ENCODE assay signal across 8 cellular contexts in the genomic region with DNA sequence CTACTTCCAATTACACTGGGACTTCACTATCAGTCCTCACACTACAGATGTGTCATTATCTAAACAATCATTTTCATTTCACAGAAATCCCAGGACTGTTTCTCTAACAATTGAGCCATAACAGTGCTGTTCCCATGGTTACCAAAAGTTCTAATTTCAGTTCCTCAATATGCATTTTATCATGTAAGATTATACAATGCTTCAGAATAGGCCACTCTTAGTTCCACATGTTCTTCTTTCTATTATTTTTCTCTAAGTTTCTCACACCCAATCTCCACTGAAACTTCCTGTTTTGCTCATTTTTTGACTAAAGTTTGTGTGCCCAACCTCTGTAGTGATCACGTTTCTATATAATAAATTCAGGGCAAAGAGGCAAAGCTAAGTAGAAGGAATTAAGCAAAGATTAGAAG.
DNase-seq lines count a peak whose midpoint lies in the region; ATAC-seq and TF ChIP-seq lines count a peak whose summit lies in the region.

No MANE protein-coding gene starts in this region.

- H3K36me3 ChIP-seq in mesenchymal stem cell (ENCODE audit: control insufficient read depth in 1 of 2, insufficient read depth in 2 of 2, low read depth in 1 of 2, low read length in 2 of 2): no peaks in the 10 kb centered on the region

- H3K27me3 ChIP-seq in mesenchymal stem cell (ENCODE audit: control insufficient read depth in 1 of 2, insufficient read depth in 1 of 2, low read length in 2 of 2): no peaks in the 10 kb centered on the region

- no peak overlapping the region for H4K91ac ChIP-seq in mesenchymal stem cell (ENCODE audit: low read length)

- peak overlapping the region; percentile 81 for H3K27ac Mint-ChIP-seq in T-helper 2 cell treated with Interferon-gamma antibody and Interleukin-4, amounts not matched to agents 5 μg/mL and 100 μg/mL, for 36 hours
- no peak overlapping the region for H3K27ac Mint-ChIP-seq in Calu3 (ENCODE audit: unreplicated experiment)

- no peaks in the 10 kb centered on the region for H3K79me1 ChIP-seq in mesenchymal stem cell (replicated peaks; ENCODE audit: low read length, poor library complexity, severe bottlenecking)

- peak overlapping the region; percentile 22 for H3K4me3 Mint-ChIP-seq in T-helper 2 cell treated with Interferon-gamma antibody and Interleukin-4, amounts not matched to agents 5 μg/mL and 100 μg/mL, for 36 hours
- H3K4me3 Mint-ChIP-seq in Calu3 (ENCODE audit: low read depth, unreplicated experiment): no peak overlapping the region

- CTCF ChIA-PET in Calu3 (lab: Charles Lee): no interaction called here

- no peak overlapping the region for H3K23ac ChIP-seq in mesenchymal stem cell (ENCODE audit: low read length in 2 of 2)

- no peaks in the 10 kb centered on the region for H3K9me3 Mint-ChIP-seq in T-helper 2 cell treated with Interferon-gamma antibody and Interleukin-4, amounts not matched to agents 5 μg/mL and 100 μg/mL, for 36 hours
- peaks cover 2% of the 10 kb centered on the region for H3K9me3 Mint-ChIP-seq in Calu3 (ENCODE audit: low read depth, unreplicated experiment)

- no peak overlapping the region for H2BK120ac ChIP-seq in mesenchymal stem cell (ENCODE audit: low read depth, low read length)

- H2AK5ac ChIP-seq in mesenchymal stem cell (ENCODE audit: low read length, severe bottlenecking): no peak overlapping the region

- no peak overlapping the region for H3K27ac ChIP-seq in mesenchymal stem cell (ENCODE audit: low read length, poor library complexity, severe bottlenecking)

- no peak overlapping the region for H2BK12ac ChIP-seq in mesenchymal stem cell (ENCODE audit: low read length in 2 of 2)

- intact Hi-C loops in Calu3 (cut with micrococcal nuclease; ENCODE audit: unreplicated experiment): no loop called here

- H3K14ac ChIP-seq in mesenchymal stem cell (ENCODE audit: low read length in 2 of 2): no peak overlapping the region

- DNase-seq in T-helper 2 cell treated with Interferon-gamma antibody and Interleukin-4, amounts not matched to agents 5 μg/mL and 100 μg/mL, for 36 hours (ENCODE audit: low spot score): no peak
- DNase-seq in mesenchymal stem cell: no peak
- no peak for DNase-seq in Calu3
- no peak for DNase-seq in NCI-H2081 treated with DMSO at 0.1 percent for 48 hours (lab: John Stamatoyannopoulos, UW)
- no peak for DNase-seq in HuH-7 (ENCODE audit: low spot score)
- DNase-seq in NCI-H69 (lab: John Stamatoyannopoulos, UW): no peak

- peaks cover under 1% of the 10 kb centered on the region for H3K9me3 ChIP-seq in mesenchymal stem cell (ENCODE audit: control insufficient read depth, low read length)

- WGBS in mesenchymal stem cell: 100% methylated on average over 1 of the region's 1 CpG

- no peaks in the 10 kb centered on the region for H3K4me1 ChIP-seq in mesenchymal stem cell (ENCODE audit: control insufficient read depth, insufficient read depth, low read depth, low read length)

- no peak overlapping the region for H2BK5ac ChIP-seq in mesenchymal stem cell (ENCODE audit: low read depth, low read length, poor library complexity, severe bottlenecking)

- no peaks in the 10 kb centered on the region for H3K27me3 Mint-ChIP-seq in T-helper 2 cell treated with Interferon-gamma antibody and Interleukin-4, amounts not matched to agents 5 μg/mL and 100 μg/mL, for 36 hours (ENCODE audit: low read depth)
- no peaks in the 10 kb centered on the region for H3K27me3 Mint-ChIP-seq in Calu3 (ENCODE audit: unreplicated experiment)

- peak; percentile 95 for ATAC-seq in GM19035 (IDR thresholded peaks at IDR 0.05; ENCODE audit: unreplicated experiment)
- ATAC-seq in HG02973 (IDR thresholded peaks at IDR 0.05; ENCODE audit: unreplicated experiment): peak; percentile 95

- peak overlapping the region; percentile 70 for H3K9ac ChIP-seq in mesenchymal stem cell (ENCODE audit: low read length)

- TF ChIP-seq CTCF in Calu3 (IDR thresholded peaks at IDR 0.05; ENCODE audit: unreplicated experiment): no peak

- no peak overlapping the region for H3K4ac ChIP-seq in mesenchymal stem cell (ENCODE audit: low read depth in 1 of 2, low read length in 2 of 2)

- H4K8ac ChIP-seq in mesenchymal stem cell (ENCODE audit: low read length): no peak overlapping the region

- no TSS peak for BruUV-seq in Calu3 (replicated peaks; lab: Mats Ljungman, UMichigan)

- no peak overlapping the region for H3K4me3 ChIP-seq in mesenchymal stem cell (ENCODE audit: insufficient read depth in 1 of 2, low read depth in 1 of 2, low read length in 2 of 2)

- H2BK15ac ChIP-seq in mesenchymal stem cell (ENCODE audit: low read depth, poor library complexity, severe bottlenecking): no peak overlapping the region

- no peak overlapping the region for H3K18ac ChIP-seq in mesenchymal stem cell (ENCODE audit: low read depth in 1 of 2, low read length in 2 of 2)

- H2AFZ ChIP-seq in mesenchymal stem cell (ENCODE audit: low read depth, low read length): no peak overlapping the region

- peaks cover 36% of the 10 kb centered on the region for H3K4me1 Mint-ChIP-seq in T-helper 2 cell treated with Interferon-gamma antibody and Interleukin-4, amounts not matched to agents 5 μg/mL and 100 μg/mL, for 36 hours (ENCODE audit: low read depth)
- no peaks in the 10 kb centered on the region for H3K4me1 Mint-ChIP-seq in Calu3 (ENCODE audit: low read depth, unreplicated experiment)

- H3K36me3 Mint-ChIP-seq in T-helper 2 cell treated with Interferon-gamma antibody and Interleukin-4, amounts not matched to agents 5 μg/mL and 100 μg/mL, for 36 hours (ENCODE audit: low read depth): peaks cover 7% of the 10 kb centered on the region
- no peaks in the 10 kb centered on the region for H3K36me3 Mint-ChIP-seq in Calu3 (ENCODE audit: insufficient read depth, unreplicated experiment)

- no peak overlapping the region for H3K4me2 ChIP-seq in mesenchymal stem cell (ENCODE audit: low read length, poor library complexity, severe bottlenecking)
